Comparison of ENCODE assay signal across 1 cellular context in the genomic region with DNA sequence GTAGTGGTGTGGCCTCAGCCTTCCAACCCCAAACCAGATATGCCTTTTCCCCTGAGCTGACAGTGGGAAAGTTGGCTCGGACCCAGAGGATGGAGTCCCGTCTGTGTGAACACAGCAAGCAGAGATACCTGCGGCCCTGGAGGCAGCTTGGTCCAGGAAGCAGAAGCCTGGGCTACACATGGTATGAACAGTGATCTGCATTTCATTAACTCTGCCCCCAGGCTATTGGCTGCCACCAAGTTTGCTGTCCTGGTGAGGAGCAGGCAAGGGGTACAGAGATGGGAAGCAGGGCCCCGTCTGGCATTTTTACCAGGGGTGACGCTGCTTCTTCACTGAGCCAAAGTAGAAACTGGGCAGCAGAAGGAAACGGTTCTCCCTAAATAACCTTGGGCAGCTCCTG.
TF ChIP-seq lines count a peak whose summit lies in the region.

No MANE protein-coding gene starts in this region.

TF ChIP-seq in SK-N-SH, 30 proteins besides CTCF, POLR2A, EP300 and RAD21 (continued from another document):
- TF ChIP-seq, protein P1, sequence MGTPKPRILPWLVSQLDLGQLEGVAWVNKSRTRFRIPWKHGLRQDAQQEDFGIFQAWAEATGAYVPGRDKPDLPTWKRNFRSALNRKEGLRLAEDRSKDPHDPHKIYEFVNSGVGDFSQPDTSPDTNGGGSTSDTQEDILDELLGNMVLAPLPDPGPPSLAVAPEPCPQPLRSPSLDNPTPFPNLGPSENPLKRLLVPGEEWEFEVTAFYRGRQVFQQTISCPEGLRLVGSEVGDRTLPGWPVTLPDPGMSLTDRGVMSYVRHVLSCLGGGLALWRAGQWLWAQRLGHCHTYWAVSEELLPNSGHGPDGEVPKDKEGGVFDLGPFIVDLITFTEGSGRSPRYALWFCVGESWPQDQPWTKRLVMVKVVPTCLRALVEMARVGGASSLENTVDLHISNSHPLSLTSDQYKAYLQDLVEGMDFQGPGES (IDR thresholded peaks at IDR 0.05; ENCODE audit: low read depth, low read length): no peak
- TF ChIP-seq RFX5 (IDR thresholded peaks at IDR 0.05; ENCODE audit: low read length) (no peak), SMC3 (IDR thresholded peaks at IDR 0.05; ENCODE audit: low read depth, low read length) (no peak), JUND (IDR thresholded peaks at IDR 0.05) (no peak), NFIC (IDR thresholded peaks at IDR 0.05; ENCODE audit: borderline replicate concordance) (no peak), SIN3A (IDR thresholded peaks at IDR 0.05; ENCODE audit: borderline replicate concordance, low read depth, low read length) (no peak), TCF12 (IDR thresholded peaks at IDR 0.05) (0 out of 2 replicates have a peak, but pooled peaks have one; percentile 8), RXRA (IDR thresholded peaks at IDR 0.05; ENCODE audit: borderline replicate concordance, low read depth) (no peak), NRF1 (IDR thresholded peaks at IDR 0.05; ENCODE audit: low read depth, low read length) (no peak), POLR2AphosphoS5 (IDR thresholded peaks at IDR 0.05; ENCODE audit: low read depth, low read length) (no peak)
- TF ChIP-seq, protein P2, sequence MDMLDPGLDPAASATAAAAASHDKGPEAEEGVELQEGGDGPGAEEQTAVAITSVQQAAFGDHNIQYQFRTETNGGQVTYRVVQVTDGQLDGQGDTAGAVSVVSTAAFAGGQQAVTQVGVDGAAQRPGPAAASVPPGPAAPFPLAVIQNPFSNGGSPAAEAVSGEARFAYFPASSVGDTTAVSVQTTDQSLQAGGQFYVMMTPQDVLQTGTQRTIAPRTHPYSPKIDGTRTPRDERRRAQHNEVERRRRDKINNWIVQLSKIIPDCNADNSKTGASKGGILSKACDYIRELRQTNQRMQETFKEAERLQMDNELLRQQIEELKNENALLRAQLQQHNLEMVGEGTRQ (IDR thresholded peaks at IDR 0.05; ENCODE audit: borderline replicate concordance, low read depth, low read length): no peak
- TF ChIP-seq, protein P3, sequence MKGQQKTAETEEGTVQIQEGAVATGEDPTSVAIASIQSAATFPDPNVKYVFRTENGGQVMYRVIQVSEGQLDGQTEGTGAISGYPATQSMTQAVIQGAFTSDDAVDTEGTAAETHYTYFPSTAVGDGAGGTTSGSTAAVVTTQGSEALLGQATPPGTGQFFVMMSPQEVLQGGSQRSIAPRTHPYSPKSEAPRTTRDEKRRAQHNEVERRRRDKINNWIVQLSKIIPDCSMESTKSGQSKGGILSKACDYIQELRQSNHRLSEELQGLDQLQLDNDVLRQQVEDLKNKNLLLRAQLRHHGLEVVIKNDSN (IDR thresholded peaks at IDR 0.05; ENCODE audit: borderline replicate concordance, low read depth): no peak
- TF ChIP-seq, protein P4, sequence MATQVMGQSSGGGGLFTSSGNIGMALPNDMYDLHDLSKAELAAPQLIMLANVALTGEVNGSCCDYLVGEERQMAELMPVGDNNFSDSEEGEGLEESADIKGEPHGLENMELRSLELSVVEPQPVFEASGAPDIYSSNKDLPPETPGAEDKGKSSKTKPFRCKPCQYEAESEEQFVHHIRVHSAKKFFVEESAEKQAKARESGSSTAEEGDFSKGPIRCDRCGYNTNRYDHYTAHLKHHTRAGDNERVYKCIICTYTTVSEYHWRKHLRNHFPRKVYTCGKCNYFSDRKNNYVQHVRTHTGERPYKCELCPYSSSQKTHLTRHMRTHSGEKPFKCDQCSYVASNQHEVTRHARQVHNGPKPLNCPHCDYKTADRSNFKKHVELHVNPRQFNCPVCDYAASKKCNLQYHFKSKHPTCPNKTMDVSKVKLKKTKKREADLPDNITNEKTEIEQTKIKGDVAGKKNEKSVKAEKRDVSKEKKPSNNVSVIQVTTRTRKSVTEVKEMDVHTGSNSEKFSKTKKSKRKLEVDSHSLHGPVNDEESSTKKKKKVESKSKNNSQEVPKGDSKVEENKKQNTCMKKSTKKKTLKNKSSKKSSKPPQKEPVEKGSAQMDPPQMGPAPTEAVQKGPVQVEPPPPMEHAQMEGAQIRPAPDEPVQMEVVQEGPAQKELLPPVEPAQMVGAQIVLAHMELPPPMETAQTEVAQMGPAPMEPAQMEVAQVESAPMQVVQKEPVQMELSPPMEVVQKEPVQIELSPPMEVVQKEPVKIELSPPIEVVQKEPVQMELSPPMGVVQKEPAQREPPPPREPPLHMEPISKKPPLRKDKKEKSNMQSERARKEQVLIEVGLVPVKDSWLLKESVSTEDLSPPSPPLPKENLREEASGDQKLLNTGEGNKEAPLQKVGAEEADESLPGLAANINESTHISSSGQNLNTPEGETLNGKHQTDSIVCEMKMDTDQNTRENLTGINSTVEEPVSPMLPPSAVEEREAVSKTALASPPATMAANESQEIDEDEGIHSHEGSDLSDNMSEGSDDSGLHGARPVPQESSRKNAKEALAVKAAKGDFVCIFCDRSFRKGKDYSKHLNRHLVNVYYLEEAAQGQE (IDR thresholded peaks at IDR 0.05; ENCODE audit: low read depth, low read length): no peak
